Comparison of ENCODE assay signal across 1 cellular context in the genomic region with DNA sequence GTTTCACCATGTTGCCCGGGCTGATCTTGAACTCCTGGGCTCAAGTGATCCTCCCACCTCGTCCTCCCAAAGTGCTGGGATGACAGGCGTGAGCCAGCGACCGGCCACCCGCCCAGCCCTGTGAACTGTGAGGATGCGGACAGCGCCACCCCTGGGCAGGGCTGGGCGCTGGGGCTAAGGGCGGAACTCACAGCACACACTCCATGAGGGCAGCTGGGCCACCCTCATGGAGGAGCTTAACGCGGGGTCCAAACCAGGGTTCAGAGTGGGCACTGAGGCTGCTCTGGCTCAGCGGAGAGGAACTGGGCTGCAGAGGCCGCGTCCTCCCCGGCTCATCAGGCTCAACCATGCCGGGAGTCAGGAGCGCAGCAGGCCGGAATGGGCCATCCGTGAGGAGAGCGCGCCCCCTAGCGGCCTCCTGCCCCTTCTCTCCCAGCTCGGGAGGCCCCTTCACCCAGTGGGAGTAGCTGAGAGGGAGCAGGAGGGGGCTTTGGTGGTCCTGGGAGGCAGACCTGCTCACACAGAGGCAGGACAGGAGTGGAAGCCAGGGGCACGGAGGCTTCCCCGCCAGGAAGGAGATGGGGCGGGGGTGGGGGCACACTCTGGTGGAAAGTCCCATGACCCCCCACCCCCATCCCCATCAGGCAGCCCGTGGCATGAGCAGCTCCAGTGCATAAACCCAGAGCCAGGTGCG.
TF ChIP-seq lines count a peak whose summit lies in the region.

No MANE protein-coding gene starts in this region.

TF ChIP-seq in IMR-90, 13 proteins besides CTCF, POLR2A, EP300 and RAD21:
- TF ChIP-seq, protein P1, sequence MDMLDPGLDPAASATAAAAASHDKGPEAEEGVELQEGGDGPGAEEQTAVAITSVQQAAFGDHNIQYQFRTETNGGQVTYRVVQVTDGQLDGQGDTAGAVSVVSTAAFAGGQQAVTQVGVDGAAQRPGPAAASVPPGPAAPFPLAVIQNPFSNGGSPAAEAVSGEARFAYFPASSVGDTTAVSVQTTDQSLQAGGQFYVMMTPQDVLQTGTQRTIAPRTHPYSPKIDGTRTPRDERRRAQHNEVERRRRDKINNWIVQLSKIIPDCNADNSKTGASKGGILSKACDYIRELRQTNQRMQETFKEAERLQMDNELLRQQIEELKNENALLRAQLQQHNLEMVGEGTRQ (IDR thresholded peaks at IDR 0.05; ENCODE audit: low read depth, low read length) = no peak
- no peak for TF ChIP-seq BHLHE40 (IDR thresholded peaks at IDR 0.05; ENCODE audit: low read depth, low read length)
- TF ChIP-seq CEBPB (IDR thresholded peaks at IDR 0.05; ENCODE audit: low read depth, low read length) = no peak
- TF ChIP-seq RCOR1 (IDR thresholded peaks at IDR 0.05; ENCODE audit: insufficient replicate concordance, low read length) = no peak
- TF ChIP-seq MAZ (IDR thresholded peaks at IDR 0.05; ENCODE audit: borderline replicate concordance, low read depth, low read length) = peak; percentile 64
- no peak for TF ChIP-seq MAFK (IDR thresholded peaks at IDR 0.05; ENCODE audit: low read depth, low read length)
- no peak for TF ChIP-seq NFE2L2 (IDR thresholded peaks at IDR 0.05; ENCODE audit: low read depth, low read length)
- no peak for TF ChIP-seq FOS (IDR thresholded peaks at IDR 0.05; ENCODE audit: low read depth, low read length)
- TF ChIP-seq CHD1 (IDR thresholded peaks at IDR 0.05; ENCODE audit: low read depth, low read length) = no peak
- peak; percentile 83 for TF ChIP-seq SMC3 (IDR thresholded peaks at IDR 0.05; ENCODE audit: low read depth, low read length)
- TF ChIP-seq ELK1 (IDR thresholded peaks at IDR 0.05; ENCODE audit: borderline replicate concordance, low read depth, low read length) = no peak
- TF ChIP-seq RFX5 (IDR thresholded peaks at IDR 0.05; ENCODE audit: low read depth, low read length) = 0 out of 2 replicates have a peak, but pooled peaks have one; percentile 5
- TF ChIP-seq MXI1 (IDR thresholded peaks at IDR 0.05; ENCODE audit: borderline replicate concordance, low read depth, low read length) = peak; percentile 42; the same call in 1 of the 2 replicates
